Comparison of ENCODE assay signal across 15 cellular contexts in the genomic region with DNA sequence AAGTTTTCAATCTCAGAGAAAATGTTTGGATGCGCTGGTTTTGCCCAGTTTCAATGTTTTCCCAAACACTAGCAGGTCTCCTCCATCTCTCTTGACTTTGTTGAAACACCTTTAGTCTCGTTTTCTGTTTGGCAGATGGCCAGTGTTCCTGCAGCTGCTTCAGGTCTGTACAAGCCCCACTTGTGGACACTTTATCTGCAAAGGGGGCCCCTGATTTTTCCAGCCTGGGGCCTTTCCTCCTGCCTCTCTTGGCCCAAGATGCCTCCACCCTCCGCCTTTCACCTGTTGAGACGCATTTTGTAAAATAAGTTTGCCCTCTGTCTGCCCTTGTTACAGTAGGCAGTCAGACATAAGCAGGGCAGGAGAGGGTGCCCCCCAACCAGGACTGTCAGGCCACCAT. TPM values are rescaled to one million over a fixed set of nuclear protein-coding genes. Genes with fewer than 3 reads are reported as not detected.
A peak's percentile ranks its signal among the peaks of the same experiment; 100 is the strongest.
DNase-seq lines count a peak whose midpoint lies in the region; ATAC-seq and TF ChIP-seq lines count a peak whose summit lies in the region.
"Had no signal": no experiment of that assay in that cellular context is flagged by ENCODE, and none has a peak within 500 bp of the region (broad histone marks: within the 10 kb centered on the region; RNA-seq: fewer than 3 reads in every experiment).

No MANE protein-coding gene starts in this region.

- peak; percentile 4 for DNase-seq in NCI-H748 treated with DMSO at 0.1 percent for 48 hours (lab: John Stamatoyannopoulos, UW)
- DNase-seq in hepatocyte (ENCODE audit: low spot score): no peak
- DNase-seq in dermis blood vessel endothelial cell: no peak
- DNase-seq in activated naive CD4-positive, alpha-beta T cell treated with anti-CD3 and anti-CD28 coated beads for 36 hours: no peak
- DNase-seq: activated CD4-positive, CD25-positive, alpha-beta regulatory T cell; activated naive CD8-positive, alpha-beta T cell treated with anti-CD3 and anti-CD28 coated beads, Interleukin-2, amount 50 U/mL, for 24 hours; H9; heart right ventricle; naive B cell; stimulated activated CD4-positive, alpha-beta T cell treated with anti-CD3 and anti-CD28 coated beads, Interleukin-1b, Interleukin-23, amount 100 ng/mL, for 48 hours had no signal

- no peaks in the 10 kb centered on the region for H3K27me3 ChIP-seq in hepatocyte
- H3K27me3 ChIP-seq: esophagus muscularis mucosa, heart right ventricle had no signal

- H3K9me3 ChIP-seq in HEK293 (ENCODE audit: control insufficient read depth, insufficient read depth, low read depth, low read length) (no peaks in the 10 kb centered on the region), hepatocyte (ENCODE audit: low read depth) (no peaks in the 10 kb centered on the region)
- H3K9me3 ChIP-seq: esophagus muscularis mucosa had no signal

- CTCF ChIA-PET in HEK293 (lab: Yijun Ruan, JAX): no interaction called here
- CTCF ChIA-PET in activated naive CD4-positive, alpha-beta T cell treated with anti-CD3 and anti-CD28 coated beads for 36 hours (lab: Charles Lee): no interaction called here

- H3K36me3 ChIP-seq in HEK293 (ENCODE audit: control insufficient read depth in 2 of 2, insufficient read depth in 1 of 2, low read length in 2 of 2): no peaks in the 10 kb centered on the region
- no peaks in the 10 kb centered on the region for H3K36me3 ChIP-seq in hepatocyte (replicated peaks; ENCODE audit: insufficient read depth, low read depth)
- H3K36me3 ChIP-seq: esophagus muscularis mucosa, heart right ventricle had no signal

- H3K27ac ChIP-seq in C4-2B (peak overlapping the region; percentile 31), HEK293 (ENCODE audit: extremely low read depth, low read depth, low read length) (no peak overlapping the region), hepatocyte (peak overlapping the region; percentile 7)
- H3K27ac ChIP-seq: esophagus muscularis mucosa, heart right ventricle had no signal

- POLR2A ChIA-PET in HEK293 (lab: Yijun Ruan, JAX): no interaction called here

- H3K4me3 ChIP-seq in HEK293 (ENCODE audit: low read depth, low read length): no peak overlapping the region
- no peak overlapping the region for H3K4me3 ChIP-seq in hepatocyte
- H3K4me3 ChIP-seq: esophagus muscularis mucosa, heart right ventricle had no signal

- TF ChIP-seq CTCF in C4-2B (conservative IDR thresholded peaks at IDR 0.05): no peak
- TF ChIP-seq CTCF in HEK293 (tag by site-specific recombination; IDR thresholded peaks at IDR 0.05): no peak
- no peak for TF ChIP-seq CTCF in hepatocyte (IDR thresholded peaks at IDR 0.05; ENCODE audit: poor library complexity)

- H3K4me2 ChIP-seq in hepatocyte: no peak overlapping the region

- intact Hi-C loops in activated naive CD4-positive, alpha-beta T cell treated with anti-CD3 and anti-CD28 coated beads for 36 hours (cut with micrococcal nuclease): no loop called here

- no peaks in the 10 kb centered on the region for H3K79me2 ChIP-seq in hepatocyte

- H3K4me1 ChIP-seq in HEK293 (ENCODE audit: control insufficient read depth, insufficient read depth, low read length) (0 out of 2 replicates have a peak, but pooled peaks cover 2% of the 10 kb centered on the region), hepatocyte (ENCODE audit: insufficient read depth) (peaks cover 25% of the 10 kb centered on the region)

- H3K27me3 Mint-ChIP-seq in stimulated activated memory B cell treated with anti-CD40 and anti-IgM and Interleukin-4, amounts not matched to agents 10 μg/mL and 1 μg/mL and 100 μg/mL, for 72 hours: no peaks in the 10 kb centered on the region
- H3K27me3 Mint-ChIP-seq in activated naive CD4-positive, alpha-beta T cell treated with anti-CD3 and anti-CD28 coated beads for 36 hours (ENCODE audit: low read depth): no peaks in the 10 kb centered on the region
- H3K27me3 Mint-ChIP-seq: naive B cell had no signal

- 77% methylated on average over 4 of the region's 4 CpGs for WGBS in hepatocyte (ENCODE audit: low lambda C conversion rate, missing lambda C conversion rate)

- no peaks in the 10 kb centered on the region for H3K36me3 Mint-ChIP-seq in stimulated activated memory B cell treated with anti-CD40 and anti-IgM and Interleukin-4, amounts not matched to agents 10 μg/mL and 1 μg/mL and 100 μg/mL, for 72 hours
- no peaks in the 10 kb centered on the region for H3K36me3 Mint-ChIP-seq in activated naive CD4-positive, alpha-beta T cell treated with anti-CD3 and anti-CD28 coated beads for 36 hours (ENCODE audit: low read depth)
- H3K36me3 Mint-ChIP-seq: naive B cell had no signal

- no peak overlapping the region for H2AFZ ChIP-seq in hepatocyte

- ATAC-seq in stimulated activated memory B cell treated with anti-CD40 and anti-IgM and Interleukin-4, amounts not matched to agents 10 μg/mL and 1 μg/mL and 100 μg/mL, for 72 hours: no peak
- no peak for ATAC-seq in HG03039 (IDR thresholded peaks at IDR 0.05; ENCODE audit: unreplicated experiment)
- ATAC-seq: activated naive CD8-positive, alpha-beta T cell treated with anti-CD3 and anti-CD28 coated beads, Interleukin-2, amount 50 U/mL, for 24 hours; heart right ventricle had no signal

- no peak overlapping the region for H3K4me3 Mint-ChIP-seq in stimulated activated memory B cell treated with anti-CD40 and anti-IgM and Interleukin-4, amounts not matched to agents 10 μg/mL and 1 μg/mL and 100 μg/mL, for 72 hours
- no peak overlapping the region for H3K4me3 Mint-ChIP-seq in activated naive CD4-positive, alpha-beta T cell treated with anti-CD3 and anti-CD28 coated beads for 36 hours
- H3K4me3 Mint-ChIP-seq: activated naive CD8-positive, alpha-beta T cell treated with anti-CD3 and anti-CD28 coated beads, Interleukin-2, amount 50 U/mL, for 24 hours; H9 had no signal

- H3K27ac Mint-ChIP-seq in stimulated activated memory B cell treated with anti-CD40 and anti-IgM and Interleukin-4, amounts not matched to agents 10 μg/mL and 1 μg/mL and 100 μg/mL, for 72 hours: no peak overlapping the region
- H3K27ac Mint-ChIP-seq in activated naive CD4-positive, alpha-beta T cell treated with anti-CD3 and anti-CD28 coated beads for 36 hours: no peak overlapping the region
- H3K27ac Mint-ChIP-seq: activated naive CD8-positive, alpha-beta T cell treated with anti-CD3 and anti-CD28 coated beads, Interleukin-2, amount 50 U/mL, for 24 hours had no signal

- H3K9me3 Mint-ChIP-seq in stimulated activated memory B cell treated with anti-CD40 and anti-IgM and Interleukin-4, amounts not matched to agents 10 μg/mL and 1 μg/mL and 100 μg/mL, for 72 hours: peaks cover 3% of the 10 kb centered on the region
- no peaks in the 10 kb centered on the region for H3K9me3 Mint-ChIP-seq in activated naive CD4-positive, alpha-beta T cell treated with anti-CD3 and anti-CD28 coated beads for 36 hours
- H3K9me3 Mint-ChIP-seq: activated naive CD8-positive, alpha-beta T cell treated with anti-CD3 and anti-CD28 coated beads, Interleukin-2, amount 50 U/mL, for 24 hours; H9 had no signal

- H3K9me2 ChIP-seq in hepatocyte (replicated peaks; ENCODE audit: insufficient read depth): no peaks in the 10 kb centered on the region

- H4K20me1 ChIP-seq in hepatocyte (ENCODE audit: insufficient read depth, poor library complexity, severe bottlenecking): no peaks in the 10 kb centered on the region

- peaks cover 42% of the 10 kb centered on the region for H3K4me1 Mint-ChIP-seq in stimulated activated memory B cell treated with anti-CD40 and anti-IgM and Interleukin-4, amounts not matched to agents 10 μg/mL and 1 μg/mL and 100 μg/mL, for 72 hours
- H3K4me1 Mint-ChIP-seq in activated naive CD4-positive, alpha-beta T cell treated with anti-CD3 and anti-CD28 coated beads for 36 hours (ENCODE audit: low read depth): peaks cover 11% of the 10 kb centered on the region

TF ChIP-seq in HEK293, 187 proteins besides CTCF, POLR2A, EP300 and RAD21:
- TF ChIP-seq RBAK (tag by site-specific recombination; IDR thresholded peaks at IDR 0.05) (no peak), ZNF747 (tag by site-specific recombination; IDR thresholded peaks at IDR 0.05) (no peak), ZNF776 (tag by site-specific recombination; IDR thresholded peaks at IDR 0.05; ENCODE audit: borderline replicate concordance) (no peak), ZNF658 (tag by site-specific recombination; IDR thresholded peaks at IDR 0.05) (no peak), SCRT2 (tag by site-specific recombination; IDR thresholded peaks at IDR 0.05) (peak; percentile 73)

RNA-seq across cellular contexts. Expression of a gene that starts 21.8 kb away (rescaled TPM):
- not detected in 2 replicates for total RNA-seq in hepatocyte
- polyA plus RNA-seq in hepatocyte: not detected in 2 replicates
- total RNA-seq in dermis blood vessel endothelial cell: not detected in 2 replicates
- not detected for total RNA-seq in activated naive CD4-positive, alpha-beta T cell treated with anti-CD3 and anti-CD28 coated beads for 36 hours
- total RNA-seq: esophagus muscularis mucosa, H9, heart right ventricle had no signal
- polyA plus RNA-seq: heart right ventricle had no signal

RNA-seq across cellular contexts. Expression of a gene that starts 26.7 kb away (rescaled TPM):
- total RNA-seq in hepatocyte (not detected in 2 replicates), dermis blood vessel endothelial cell (not detected in 2 replicates)
- not detected in 2 replicates for polyA plus RNA-seq in hepatocyte
- not detected for total RNA-seq in activated naive CD4-positive, alpha-beta T cell treated with anti-CD3 and anti-CD28 coated beads for 36 hours
- total RNA-seq: esophagus muscularis mucosa, H9, heart right ventricle had no signal
- polyA plus RNA-seq: heart right ventricle had no signal

RNA-seq across cellular contexts. Expression of a gene that starts 29.5 kb away (rescaled TPM):
- total RNA-seq in hepatocyte (not detected in 2 replicates), dermis blood vessel endothelial cell (not detected in 2 replicates)
- not detected in 2 replicates for polyA plus RNA-seq in hepatocyte
- not detected for total RNA-seq in activated naive CD4-positive, alpha-beta T cell treated with anti-CD3 and anti-CD28 coated beads for 36 hours
- total RNA-seq: esophagus muscularis mucosa, H9, heart right ventricle had no signal
- polyA plus RNA-seq: heart right ventricle had no signal

RNA-seq across cellular contexts. Expression of a gene that starts 33.9 kb away (rescaled TPM):
- total RNA-seq in hepatocyte (not detected in 2 replicates), dermis blood vessel endothelial cell (not detected in 2 replicates)
- not detected in 2 replicates for polyA plus RNA-seq in hepatocyte
- total RNA-seq in activated naive CD4-positive, alpha-beta T cell treated with anti-CD3 and anti-CD28 coated beads for 36 hours: not detected
- total RNA-seq: esophagus muscularis mucosa, H9, heart right ventricle had no signal
- polyA plus RNA-seq: heart right ventricle had no signal

RNA-seq across cellular contexts. Expression of a gene that starts 42.3 kb away (rescaled TPM):
- total RNA-seq in hepatocyte (6.7 and 9.8 TPM in 2 replicates), dermis blood vessel endothelial cell (5.1 and 8.1 TPM in 2 replicates)
- polyA plus RNA-seq in hepatocyte: 11.4 and 16.1 TPM in 2 replicates
- total RNA-seq in activated naive CD4-positive, alpha-beta T cell treated with anti-CD3 and anti-CD28 coated beads for 36 hours: 10 to 100 TPM; 82.8 to 86.2 TPM
